Comparison of ENCODE assay signal across 1 cellular context in the genomic region with DNA sequence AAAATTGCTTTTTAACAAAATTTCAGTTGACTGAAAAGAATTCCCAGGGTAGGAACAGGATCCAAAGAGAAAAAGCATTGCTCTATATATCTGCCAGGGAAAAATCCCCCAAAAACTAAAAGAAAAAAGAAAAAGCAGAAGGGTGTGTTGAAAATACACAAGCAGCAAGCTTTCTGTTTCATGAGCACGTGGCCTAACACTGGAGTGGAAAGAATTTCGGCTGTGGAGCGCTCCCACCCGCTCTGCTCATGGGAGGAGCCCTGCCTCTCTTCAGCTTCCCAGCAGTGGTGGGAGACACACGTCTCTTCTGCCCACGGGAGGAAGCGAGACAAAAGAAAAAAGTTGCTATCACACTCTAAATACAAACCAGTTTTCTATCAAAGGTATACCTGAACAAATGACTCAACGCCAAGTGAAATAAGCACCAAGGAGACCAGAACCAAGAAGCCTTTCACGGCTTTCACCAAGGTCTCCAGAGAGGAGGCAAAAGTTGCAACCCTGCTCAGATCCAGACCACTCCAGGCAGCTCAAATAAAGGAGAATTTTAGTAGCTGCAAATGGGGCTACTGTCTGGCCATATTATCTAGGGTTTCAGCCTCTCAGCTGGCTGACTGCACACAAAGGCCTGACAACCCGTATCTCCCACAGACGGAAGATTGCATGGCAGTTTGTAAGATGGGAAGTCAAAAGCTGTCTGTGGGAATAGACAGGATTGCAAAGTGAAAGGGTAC.
TF ChIP-seq lines count a peak whose summit lies in the region.

No MANE protein-coding gene starts in this region.

TF ChIP-seq in K562, 482 proteins besides CTCF, POLR2A, EP300 and RAD21 (continued from another document and continues in another):
- TF ChIP-seq CHD7 (IDR thresholded peaks at IDR 0.05; ENCODE audit: low read depth, low read length) (no peak), ID3 (CRISPR knock-in tag; IDR thresholded peaks at IDR 0.05) (no peak), ID3 (tag; IDR thresholded peaks at IDR 0.05) (no peak), FOXA1 (IDR thresholded peaks at IDR 0.05; ENCODE audit: borderline replicate concordance) (no peak), ZNF212 (CRISPR knock-in tag; IDR thresholded peaks at IDR 0.05) (0 out of 2 replicates have a peak, but pooled peaks have one; percentile 47), BDP1 (IDR thresholded peaks at IDR 0.05; ENCODE audit: insufficient read depth, insufficient read length) (no peak), ZBTB17 (CRISPR knock-in tag; IDR thresholded peaks at IDR 0.05) (peak; percentile 76; the same call in 1 of the 2 replicates), ZNF384 (IDR thresholded peaks at IDR 0.05; ENCODE audit: low read depth, low read length) (no peak), ZNF696 (CRISPR knock-in tag; conservative IDR thresholded peaks at IDR 0.05) (no peak), SMARCB1 (IDR thresholded peaks at IDR 0.05; ENCODE audit: insufficient read length, low read depth) (no peak), ZNF143 (CRISPR knock-in tag; IDR thresholded peaks at IDR 0.05) (no peak), UBTF (IDR thresholded peaks at IDR 0.05; ENCODE audit: borderline replicate concordance in 1 of 2, low read depth in 2 of 2, low read length in 2 of 2) (no peak), RFX5 (IDR thresholded peaks at IDR 0.05; ENCODE audit: low read depth, low read length) (no peak), ELF4 (CRISPR knock-in tag; IDR thresholded peaks at IDR 0.05) (peak; percentile 71; the same call in 1 of the 2 replicates), TAF15 (IDR thresholded peaks at IDR 0.05; ENCODE audit: low read depth, low read length) (no peak), ZNF407 (IDR thresholded peaks at IDR 0.05; ENCODE audit: low read depth) (no peak), ZNF282 (CRISPR knock-in tag; IDR thresholded peaks at IDR 0.05) (no peak), ZFP1 (CRISPR knock-in tag; IDR thresholded peaks at IDR 0.05) (no peak; the same call in none of the 2 replicates), ZKSCAN1 (IDR thresholded peaks at IDR 0.05; ENCODE audit: low read depth, low read length) (no peak), ZNF140 (CRISPR knock-in tag; IDR thresholded peaks at IDR 0.05) (no peak), YBX1 (IDR thresholded peaks at IDR 0.05) (no peak), HDAC6 (IDR thresholded peaks at IDR 0.05; ENCODE audit: low read depth, low read length) (no peak), MBD2 (IDR thresholded peaks at IDR 0.05; ENCODE audit: borderline replicate concordance, low read depth) (no peak)
- TF ChIP-seq, protein P1, sequence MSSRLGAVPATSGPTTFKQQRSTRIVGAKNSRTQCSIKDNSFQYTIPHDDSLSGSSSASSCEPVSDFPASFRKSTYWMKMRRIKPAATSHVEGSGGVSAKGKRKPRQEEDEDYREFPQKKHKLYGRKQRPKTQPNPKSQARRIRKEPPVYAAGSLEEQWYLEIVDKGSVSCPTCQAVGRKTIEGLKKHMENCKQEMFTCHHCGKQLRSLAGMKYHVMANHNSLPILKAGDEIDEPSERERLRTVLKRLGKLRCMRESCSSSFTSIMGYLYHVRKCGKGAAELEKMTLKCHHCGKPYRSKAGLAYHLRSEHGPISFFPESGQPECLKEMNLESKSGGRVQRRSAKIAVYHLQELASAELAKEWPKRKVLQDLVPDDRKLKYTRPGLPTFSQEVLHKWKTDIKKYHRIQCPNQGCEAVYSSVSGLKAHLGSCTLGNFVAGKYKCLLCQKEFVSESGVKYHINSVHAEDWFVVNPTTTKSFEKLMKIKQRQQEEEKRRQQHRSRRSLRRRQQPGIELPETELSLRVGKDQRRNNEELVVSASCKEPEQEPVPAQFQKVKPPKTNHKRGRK (tag; IDR thresholded peaks at IDR 0.05), result peak; percentile 63
- TF ChIP-seq, protein P2, sequence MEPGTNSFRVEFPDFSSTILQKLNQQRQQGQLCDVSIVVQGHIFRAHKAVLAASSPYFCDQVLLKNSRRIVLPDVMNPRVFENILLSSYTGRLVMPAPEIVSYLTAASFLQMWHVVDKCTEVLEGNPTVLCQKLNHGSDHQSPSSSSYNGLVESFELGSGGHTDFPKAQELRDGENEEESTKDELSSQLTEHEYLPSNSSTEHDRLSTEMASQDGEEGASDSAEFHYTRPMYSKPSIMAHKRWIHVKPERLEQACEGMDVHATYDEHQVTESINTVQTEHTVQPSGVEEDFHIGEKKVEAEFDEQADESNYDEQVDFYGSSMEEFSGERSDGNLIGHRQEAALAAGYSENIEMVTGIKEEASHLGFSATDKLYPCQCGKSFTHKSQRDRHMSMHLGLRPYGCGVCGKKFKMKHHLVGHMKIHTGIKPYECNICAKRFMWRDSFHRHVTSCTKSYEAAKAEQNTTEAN (CRISPR knock-in tag; IDR thresholded peaks at IDR 0.05), result no peak
